Comparison of ENCODE assay signal across 11 cellular contexts in the genomic region with DNA sequence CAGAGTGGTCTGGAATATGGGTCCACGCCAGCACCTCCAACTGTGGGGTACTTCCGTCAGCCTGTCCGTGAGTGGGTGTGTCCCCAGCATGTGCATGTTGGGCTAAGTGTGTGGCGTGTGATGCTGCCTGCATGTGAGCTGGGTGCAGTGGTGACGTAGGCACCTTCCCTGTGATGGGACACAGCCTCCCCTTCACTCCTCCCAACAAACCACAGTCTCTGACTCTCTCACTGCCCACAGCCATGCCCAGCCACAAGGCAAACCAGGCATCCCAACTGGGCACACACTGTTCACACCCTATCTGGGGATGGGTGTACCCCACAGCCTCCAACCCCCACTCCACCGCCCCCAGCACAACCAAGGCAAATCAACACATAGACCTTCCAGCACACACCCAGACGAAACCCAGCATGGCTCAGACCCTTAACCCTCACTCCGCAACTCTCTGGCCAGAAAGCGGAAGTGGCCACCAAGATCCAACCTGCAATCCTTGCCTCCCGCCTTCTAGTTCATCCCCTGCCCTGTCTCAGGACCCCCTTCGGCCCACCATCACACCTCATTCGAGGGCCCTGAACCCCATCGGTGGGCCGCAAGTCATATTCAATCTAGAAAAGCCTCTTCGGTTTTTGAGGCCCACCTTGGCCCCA. TPM values are rescaled to one million over a fixed set of nuclear protein-coding genes. Genes with fewer than 3 reads are reported as not detected.
DNase-seq lines count a peak whose midpoint lies in the region; ATAC-seq, FAIRE-seq and TF ChIP-seq lines count a peak whose summit lies in the region.
"Had no signal": no experiment of that assay in that cellular context is flagged by ENCODE, and none has a peak within 500 bp of the region (broad histone marks: within the 10 kb centered on the region; RNA-seq: fewer than 3 reads in every experiment).

No MANE protein-coding gene starts in this region.

- no TSS peak for BruUV-seq in mammary epithelial cell (replicated peaks; lab: Mats Ljungman, UMichigan)

- CTCF ChIA-PET in AG04449 (lab: Yijun Ruan, JAX): interaction anchor here (1.5 to 16.2 kb wide), 3 partner anchors 9 to 239 kb away, joined by 6 to 407 read pairs (median 8); a partner anchor contains a TSS
- CTCF ChIA-PET in mammary epithelial cell (lab: Charles Lee; ENCODE audit: low non-redundant PET): no interaction called here

- H3K27ac Mint-ChIP-seq in naive B cell: peak overlapping the region in 3 of 6 donors; percentile 15 to 85 (median 64)

- TF ChIP-seq CTCF in AG04449 (IDR thresholded peaks at IDR 0.05; ENCODE audit: insufficient read depth, low read length, missing control alignments) (no peak), mammary epithelial cell (conservative IDR thresholded peaks at IDR 0.05 in 1 of 2, IDR thresholded peaks at IDR 0.05 in 1 of 2; ENCODE audit: extremely low read depth in 1 of 2, insufficient read depth in 1 of 2, low read depth in 1 of 2, low read length in 2 of 2) (no peak), D721Med (IDR thresholded peaks at IDR 0.05; ENCODE audit: insufficient read depth, missing control alignments) (no peak)

- peaks cover 0 to 14% of the 10 kb centered on the region in 2 donors for H3K36me3 Mint-ChIP-seq in naive B cell

- WGBS in HUES64: 73% methylated on average over 15 of the region's 15 CpGs
- WGBS in mammary epithelial cell (ENCODE audit: low coverage, missing lambda C conversion rate): 77% methylated on average over 14 of the region's 15 CpGs

- peaks cover 0 to 2% (median 0%) of the 10 kb centered on the region in 7 donors for H3K9me3 Mint-ChIP-seq in naive B cell

- H3K4me1 Mint-ChIP-seq in naive B cell: peaks cover 31 to 53% (median 44%) of the 10 kb centered on the region in 3 donors

- no peak overlapping the region for H3K9ac ChIP-seq in HUES64 (ENCODE audit: low read depth, low read length)
- no peak overlapping the region for H3K9ac ChIP-seq in mammary epithelial cell (ENCODE audit: insufficient read depth, low read length)

- H3K36me3 ChIP-seq in HUES64 (ENCODE audit: insufficient read depth, low read length) (no peaks in the 10 kb centered on the region), mammary epithelial cell (ENCODE audit: insufficient read depth, low read length) (no peaks in the 10 kb centered on the region)

- no peak for FAIRE-seq in D721Med (lab: Jason Lieb, UNC)
- FAIRE-seq: endometrium had no signal

- peak overlapping the region; percentile 16 to 82 (median 65) for H3K4me3 Mint-ChIP-seq in naive B cell

- H3K27ac ChIP-seq in HUES64 (ENCODE audit: low read depth, low read length) (no peak overlapping the region), mammary epithelial cell (ENCODE audit: insufficient read depth, low read depth, low read length) (no peak overlapping the region)

- no peaks in the 10 kb centered on the region for H3K9me3 ChIP-seq in HUES64 (ENCODE audit: insufficient read depth, low read depth, low read length)
- no peaks in the 10 kb centered on the region for H3K9me3 ChIP-seq in mammary epithelial cell (replicated peaks; ENCODE audit: insufficient read depth, low read length)

- no peak for DNase-seq in AG04449 (ENCODE audit: low read depth, low spot score)
- DNase-seq in mammary epithelial cell: no peak
- no peak for DNase-seq in naive B cell
- no peak for DNase-seq in D721Med (ENCODE audit: insufficient read length, low spot score)
- DNase-seq in NK-92 (lab: John Stamatoyannopoulos, UW; ENCODE audit: unreplicated experiment): no peak

- dilution Hi-C loops in mammary epithelial cell (cut with HindIII; ENCODE audit: low sequenced_read_pairs): no loop called here

- intact Hi-C loops in mammary epithelial cell (cut with micrococcal nuclease): no loop called here

- ATAC-seq in naive B cell (ENCODE audit: low read depth in 2 of 2): no peak
- no peak for ATAC-seq in HG02852 (IDR thresholded peaks at IDR 0.05; ENCODE audit: unreplicated experiment)
- ATAC-seq in HG03280 (IDR thresholded peaks at IDR 0.05; ENCODE audit: unreplicated experiment): no peak
- ATAC-seq: sciatic nerve had no signal

- in situ Hi-C loops in mammary epithelial cell (cut with MboI; ENCODE audit: low sequenced_read_pairs in 2 of 2): no loop called here

- H4K20me1 ChIP-seq in mammary epithelial cell (ENCODE audit: insufficient read depth, low read length): no peaks in the 10 kb centered on the region

- H3K27me3 ChIP-seq in HUES64 (ENCODE audit: insufficient read depth, low read length) (peaks cover 55% of the 10 kb centered on the region), mammary epithelial cell (ENCODE audit: insufficient read depth, low read length) (peaks cover 30% of the 10 kb centered on the region)

- peaks cover 8% of the 10 kb centered on the region; the same call in 1 of the 2 replicates for H3K4me1 ChIP-seq in HUES64 (ENCODE audit: insufficient read depth, low read length)
- peaks cover 2% of the 10 kb centered on the region for H3K4me1 ChIP-seq in mammary epithelial cell (ENCODE audit: insufficient read depth, low read length)

- POLR2A ChIA-PET in AG04449 (lab: Yijun Ruan, JAX): interaction anchor here (0.7 kb wide), 1 partner anchor 24 kb away, joined by 4 read pairs; a partner anchor contains a TSS

- peaks cover 43 to 57% (median 49%) of the 10 kb centered on the region in 3 donors for H3K27me3 Mint-ChIP-seq in naive B cell

- peak overlapping the region; percentile 81 for H3K4me2 ChIP-seq in mammary epithelial cell (ENCODE audit: insufficient read depth, low read depth, low read length)

- H3K79me2 ChIP-seq in mammary epithelial cell (ENCODE audit: insufficient read depth, low read length): no peaks in the 10 kb centered on the region

- H2AFZ ChIP-seq in mammary epithelial cell (ENCODE audit: low read depth, low read length): no peak overlapping the region

- H3K4me3 ChIP-seq in AG04449 (ENCODE audit: low read depth, low read length) (peak overlapping the region; percentile 52), HUES64 (ENCODE audit: low read length) (peak overlapping the region; percentile 63), mammary epithelial cell (replicated peaks in 1 of 3; ENCODE audit: insufficient read depth in 1 of 3, low read depth in 2 of 3, low read length in 3 of 3) (no peak overlapping the region)

RNA-seq across cellular contexts. Expression of a gene that starts 10.4 kb away (rescaled TPM):
- polyA plus RNA-seq in HUES64 (2013, experiment 1 of 2): 3.9 TPM
- polyA plus RNA-seq in HUES64 (2013, experiment 2 of 2): 9.3 TPM
- under 1 TPM; 0.50 to 0.82 TPM for total RNA-seq in mammary epithelial cell
- polyA plus RNA-seq in mammary epithelial cell (0.16 TPM), naive B cell (ENCODE audit: low read depth in 6 of 6) (1 to 10 TPM in 4 of 6 donors, under 1 TPM in 2; 0.66 to 2.3 (median 1.5) TPM)
- polyA minus RNA-seq in mammary epithelial cell: not detected

RNA-seq across cellular contexts. Expression of a gene that starts 12.4 kb away (rescaled TPM):
- 9.0 TPM for polyA plus RNA-seq in HUES64 (2013, experiment 1 of 2)
- polyA plus RNA-seq in HUES64 (2013, experiment 2 of 2): 7.9 TPM
- total RNA-seq in mammary epithelial cell: 1 to 10 TPM; 5.0 to 7.0 TPM
- polyA plus RNA-seq in mammary epithelial cell (6.5 TPM), naive B cell (ENCODE audit: low read depth in 6 of 6) (10 to 100 TPM; 15.9 to 24.9 (median 20.9) TPM)
- polyA minus RNA-seq in mammary epithelial cell: 0.41 TPM

RNA-seq across cellular contexts. Expression of a gene that starts 12.7 kb away (rescaled TPM):
- polyA plus RNA-seq in HUES64 (2013, experiment 1 of 2): 11.4 TPM
- polyA plus RNA-seq in HUES64 (2013, experiment 2 of 2): 16.7 TPM
- total RNA-seq in mammary epithelial cell: 10 to 100 TPM; 12.3 to 73.5 TPM
- polyA plus RNA-seq in mammary epithelial cell (16.8 TPM), naive B cell (ENCODE audit: low read depth in 6 of 6) (10 to 100 TPM; 24.2 to 49.4 (median 34.7) TPM)
- polyA minus RNA-seq in mammary epithelial cell: 10.5 TPM

RNA-seq across cellular contexts. Expression of a gene that starts 24.2 kb away (rescaled TPM):
- polyA plus RNA-seq in HUES64 (2013, experiment 1 of 2): 42.7 TPM
- 56.5 TPM for polyA plus RNA-seq in HUES64 (2013, experiment 2 of 2)
- 10 to 100 TPM; 32.0 to 49.5 TPM for total RNA-seq in mammary epithelial cell
- polyA plus RNA-seq in mammary epithelial cell (68.1 TPM), naive B cell (ENCODE audit: low read depth in 6 of 6) (10 to 100 TPM; 50.3 to 82.3 (median 59.4) TPM)
- polyA minus RNA-seq in mammary epithelial cell: 14.6 TPM

RNA-seq across cellular contexts. Expression of a gene that starts 43.1 kb away (rescaled TPM):
- polyA plus RNA-seq in HUES64 (2013, experiment 1 of 2): 0.15 TPM
- polyA plus RNA-seq in HUES64 (2013, experiment 2 of 2): 0.44 TPM
- 1 to 10 TPM; 1.5 to 2.0 TPM for total RNA-seq in mammary epithelial cell
- polyA plus RNA-seq in mammary epithelial cell: 1.2 TPM
- not detected for polyA minus RNA-seq in mammary epithelial cell
- polyA plus RNA-seq in naive B cell (ENCODE audit: low read depth in 6 of 6): 1 to 10 TPM in 3 of 6 donors, under 1 TPM in 3; 0.29 to 1.9 (median 0.99) TPM
- total RNA-seq: sciatic nerve, SK-MEL-5 had no signal

Comparison
In these comparisons a context has a peak if more than half of its experiments do, and no peak if none do; other contexts are left out.
1. H3K4me3 ChIP-seq: peak in AG04449 (single experiment) and HUES64 (single experiment); none in mammary epithelial cell (0 of 3).